2 cellular contexts compared by ENCODE assay signal in genomic region chr7:43778293-43779031, GRCh38.
TF ChIP-seq lines count a peak whose summit lies in the region.

No MANE protein-coding gene starts in this region.

TF ChIP-seq in WTC11, 78 proteins besides CTCF, POLR2A, EP300 and RAD21:
- 0 out of 2 replicates have a peak, but pooled peaks have one; percentile 16 for TF ChIP-seq ZNF317 (CRISPR knock-in tag; IDR thresholded peaks at IDR 0.05; ENCODE audit: borderline replicate concordance, low read depth)

TF ChIP-seq in GM12878, 131 proteins besides CTCF, POLR2A, EP300 and RAD21:
- TF ChIP-seq, protein P1, sequence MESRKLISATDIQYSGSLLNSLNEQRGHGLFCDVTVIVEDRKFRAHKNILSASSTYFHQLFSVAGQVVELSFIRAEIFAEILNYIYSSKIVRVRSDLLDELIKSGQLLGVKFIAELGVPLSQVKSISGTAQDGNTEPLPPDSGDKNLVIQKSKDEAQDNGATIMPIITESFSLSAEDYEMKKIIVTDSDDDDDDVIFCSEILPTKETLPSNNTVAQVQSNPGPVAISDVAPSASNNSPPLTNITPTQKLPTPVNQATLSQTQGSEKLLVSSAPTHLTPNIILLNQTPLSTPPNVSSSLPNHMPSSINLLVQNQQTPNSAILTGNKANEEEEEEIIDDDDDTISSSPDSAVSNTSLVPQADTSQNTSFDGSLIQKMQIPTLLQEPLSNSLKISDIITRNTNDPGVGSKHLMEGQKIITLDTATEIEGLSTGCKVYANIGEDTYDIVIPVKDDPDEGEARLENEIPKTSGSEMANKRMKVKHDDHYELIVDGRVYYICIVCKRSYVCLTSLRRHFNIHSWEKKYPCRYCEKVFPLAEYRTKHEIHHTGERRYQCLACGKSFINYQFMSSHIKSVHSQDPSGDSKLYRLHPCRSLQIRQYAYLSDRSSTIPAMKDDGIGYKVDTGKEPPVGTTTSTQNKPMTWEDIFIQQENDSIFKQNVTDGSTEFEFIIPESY (IDR thresholded peaks at IDR 0.05), result peak; percentile 79
